In the genomic region with DNA sequence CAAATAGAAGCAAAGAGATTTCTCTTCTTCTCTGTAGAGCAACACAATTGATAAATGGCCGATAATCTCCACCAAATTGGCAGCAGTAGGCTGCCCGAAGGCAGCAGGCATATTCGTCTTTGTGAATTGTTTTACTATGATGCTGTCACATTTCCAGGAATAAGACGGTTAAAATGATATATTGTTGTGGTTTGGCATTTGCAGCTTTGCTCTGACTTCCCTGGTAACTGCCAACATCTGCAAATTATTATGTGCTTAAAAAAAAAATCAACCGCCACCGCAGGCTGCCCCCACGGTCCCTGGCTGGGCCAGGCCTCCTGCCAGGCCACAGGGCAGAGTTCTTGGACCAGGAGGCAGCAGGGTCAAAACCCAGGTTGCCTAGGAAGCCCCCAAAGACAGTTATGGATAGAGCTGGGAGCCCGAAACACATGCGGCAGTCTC, we compare ENCODE assay signal across 9 cellular contexts.
DNase-seq lines count a peak whose midpoint lies in the region; TF ChIP-seq lines count a peak whose summit lies in the region.
"Had no signal": no experiment of that assay in that cellular context is flagged by ENCODE, and none has a peak within 500 bp of the region (broad histone marks: within the 10 kb centered on the region; RNA-seq: fewer than 3 reads in every experiment).

No MANE protein-coding gene starts in this region.

- peak overlapping the region; percentile 77 for H3K4me3 Mint-ChIP-seq in T-helper 2 cell treated with Interferon-gamma antibody and Interleukin-4, amounts not matched to agents 5 μg/mL and 100 μg/mL, for 36 hours
- H3K4me3 Mint-ChIP-seq: IgD-negative memory B cell had no signal

- H3K27me3 ChIP-seq in MM.1S (replicated peaks; ENCODE audit: insufficient read depth, low read length) = peaks cover 49% of the 10 kb centered on the region

- no peak for TF ChIP-seq CTCF in MM.1S (IDR thresholded peaks at IDR 0.05; ENCODE audit: low read length)

- H3K9me3 Mint-ChIP-seq in T-helper 2 cell treated with Interferon-gamma antibody and Interleukin-4, amounts not matched to agents 5 μg/mL and 100 μg/mL, for 36 hours = peaks cover 4% of the 10 kb centered on the region

- no peaks in the 10 kb centered on the region for H3K9me2 ChIP-seq in MM.1S (replicated peaks; ENCODE audit: insufficient read depth, low read length)

- H3F3A ChIP-seq in MM.1S (ENCODE audit: insufficient read depth, low read length) = no peaks in the 10 kb centered on the region

- H2AFZ ChIP-seq in MM.1S (ENCODE audit: low read length) = no peak overlapping the region

- H3K36me3 Mint-ChIP-seq in T-helper 2 cell treated with Interferon-gamma antibody and Interleukin-4, amounts not matched to agents 5 μg/mL and 100 μg/mL, for 36 hours (ENCODE audit: low read depth) = peaks cover 4% of the 10 kb centered on the region
- H3K36me3 Mint-ChIP-seq: IgD-negative memory B cell had no signal

- H3K4me1 Mint-ChIP-seq in T-helper 2 cell treated with Interferon-gamma antibody and Interleukin-4, amounts not matched to agents 5 μg/mL and 100 μg/mL, for 36 hours (ENCODE audit: low read depth) = peaks cover 72% of the 10 kb centered on the region

- no peaks in the 10 kb centered on the region for H4K20me1 ChIP-seq in MM.1S (ENCODE audit: insufficient read depth, low read length)

- no peaks in the 10 kb centered on the region for H3K4me1 ChIP-seq in MM.1S (ENCODE audit: low read length)

- H3K27ac ChIP-seq in MM.1S (ENCODE audit: low read length) = no peak overlapping the region

- no peaks in the 10 kb centered on the region for H3K9me3 ChIP-seq in MM.1S (replicated peaks; ENCODE audit: insufficient read depth, low read length)

- no peak overlapping the region for H3K9ac ChIP-seq in MM.1S (ENCODE audit: low read length)

- no peak overlapping the region for H3K4me2 ChIP-seq in MM.1S (ENCODE audit: low read depth, low read length)

- DNase-seq in HS-5 (ENCODE audit: low read depth) = peak; percentile 92
- peak; percentile 73 for DNase-seq in T-helper 2 cell treated with Interferon-gamma antibody and Interleukin-4, amounts not matched to agents 5 μg/mL and 100 μg/mL, for 36 hours (ENCODE audit: low spot score)
- DNase-seq in cardiac septum (ENCODE audit: low spot score) = peak; percentile 39
- peak; percentile 88 for DNase-seq in stromal cell of bone marrow (ENCODE audit: low read depth)
- no peak for DNase-seq in activated effector memory CD4-positive, alpha-beta T cell treated with anti-CD3 and anti-CD28 coated beads, Interleukin-2, amount 50 U/mL, for 16 hours
- DNase-seq in MM.1S = no peak
- DNase-seq in NCI-H2227 treated with DMSO at 0.1 percent for 48 hours (lab: John Stamatoyannopoulos, UW) = no peak
- DNase-seq: foreskin melanocyte had no signal

- H3K4me3 ChIP-seq in MM.1S (ENCODE audit: low read length) = no peak overlapping the region

- no peaks in the 10 kb centered on the region for H3K36me3 ChIP-seq in MM.1S (replicated peaks; ENCODE audit: insufficient read depth, low read length)

- peak overlapping the region; percentile 95 for H3K27ac Mint-ChIP-seq in T-helper 2 cell treated with Interferon-gamma antibody and Interleukin-4, amounts not matched to agents 5 μg/mL and 100 μg/mL, for 36 hours
- H3K27ac Mint-ChIP-seq: IgD-negative memory B cell had no signal

- no peaks in the 10 kb centered on the region for H3K79me2 ChIP-seq in MM.1S (ENCODE audit: low read length)

- intact Hi-C loops in cardiac septum (cut with DNase I) = loop anchor here (5.0 kb wide), 2 partner anchors 58 to 78 kb away; no protein-coding TSS in a partner anchor

- no peaks in the 10 kb centered on the region for H3K27me3 Mint-ChIP-seq in T-helper 2 cell treated with Interferon-gamma antibody and Interleukin-4, amounts not matched to agents 5 μg/mL and 100 μg/mL, for 36 hours (ENCODE audit: low read depth)

Comparison
In these comparisons a context has a peak if more than half of its experiments do, and no peak if none do; other contexts are left out.
1. DNase-seq: peak in HS-5 (single experiment), T-helper 2 cell treated with Interferon-gamma antibody and Interleukin-4, amounts not matched to agents 5 μg/mL and 100 μg/mL, for 36 hours (single experiment), cardiac septum (single experiment) and stromal cell of bone marrow (single experiment); none in activated effector memory CD4-positive, alpha-beta T cell treated with anti-CD3 and anti-CD28 coated beads, Interleukin-2, amount 50 U/mL, for 16 hours (single experiment), MM.1S (single experiment) and NCI-H2227 treated with DMSO at 0.1 percent for 48 hours (single experiment).